8 cellular contexts compared by ENCODE assay signal in the genomic region with DNA sequence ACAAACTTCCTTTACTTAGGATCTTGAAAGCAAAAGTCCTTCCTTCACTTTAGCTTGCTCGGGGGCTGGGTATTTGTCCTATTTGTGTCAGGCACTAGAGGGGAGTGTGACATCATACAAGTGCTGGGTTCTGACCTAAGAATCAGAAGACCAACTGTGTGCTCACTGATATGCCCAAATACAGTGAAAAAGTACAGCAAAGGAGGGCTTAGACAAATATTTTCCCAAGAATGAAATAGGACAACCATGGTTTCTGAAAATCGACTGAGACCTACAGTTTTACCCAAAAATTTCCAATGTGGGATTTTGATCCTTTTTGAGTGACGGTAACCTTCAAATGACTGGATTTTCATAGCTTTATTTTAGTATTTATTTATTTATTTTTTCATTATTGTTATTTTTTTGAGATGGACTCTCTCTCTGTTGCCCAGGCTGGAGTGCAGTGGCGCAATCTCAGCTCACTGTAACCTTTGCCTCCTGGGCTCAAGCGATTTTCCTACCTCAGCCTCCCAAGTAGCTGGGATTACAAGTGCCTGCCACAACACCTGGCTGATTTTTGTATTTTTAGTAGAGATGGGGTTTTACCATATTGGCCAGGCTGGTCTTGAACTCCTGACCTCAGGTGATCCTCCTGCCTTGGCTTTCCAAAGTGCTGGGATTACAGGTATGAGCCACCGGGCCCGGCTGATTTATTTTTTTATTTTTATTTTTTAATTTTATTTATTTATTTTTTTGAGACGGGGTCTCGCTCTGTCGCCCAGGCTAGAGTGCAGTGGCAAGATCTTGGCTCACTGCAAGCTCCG. TPM values are rescaled to one million over a fixed set of nuclear protein-coding genes. Genes with fewer than 3 reads are reported as not detected.
A peak's percentile ranks its signal among the peaks of the same experiment; 100 is the strongest.
DNase-seq lines count a peak whose midpoint lies in the region; ATAC-seq and TF ChIP-seq lines count a peak whose summit lies in the region.
"Not testable (repeated sequence)": the region's sequence is repeated elsewhere in the genome, so short reads cannot be mapped to it uniquely, and the experiment has no call there.

No MANE protein-coding gene starts in this region.

- not testable (repeated sequence) for H3K36me3 Mint-ChIP-seq in activated T-cell treated with anti-CD3 and anti-CD28 coated beads, Interleukin-2, amount 50 U/mL, for 4 hours (ENCODE audit: insufficient read depth); nephron progenitor cell (ENCODE audit: low read depth)

- H2AFZ ChIP-seq in OCI-LY3 (ENCODE audit: low read depth, low read length): peak overlapping the region; percentile 80

- H4K20me1 ChIP-seq in BLaER1 treated with 17β-estradiol and CSF1 and Interleukin-3, amounts not matched to agents 10 nM and 100 nM; OCI-LY3 (ENCODE audit: insufficient read depth, low read length): not testable (repeated sequence)

- not testable (repeated sequence) for H3K9me3 ChIP-seq in BLaER1 treated with 17β-estradiol and CSF1 and Interleukin-3, amounts not matched to agents 10 nM and 100 nM (replicated peaks in 1 of 11); OCI-LY3 (ENCODE audit: insufficient read depth, low read length)

- not testable (repeated sequence) for H3K36me3 ChIP-seq in BLaER1 treated with 17β-estradiol and CSF1 and Interleukin-3, amounts not matched to agents 10 nM and 100 nM; OCI-LY3 (replicated peaks; ENCODE audit: low read depth, low read length)

- H3K4me1 ChIP-seq in BLaER1 treated with 17β-estradiol and CSF1 and Interleukin-3, amounts not matched to agents 10 nM and 100 nM: peaks cover 20 to 39% (median 30%) of the 10 kb centered on the region in 10 experiments
- H3K4me1 ChIP-seq in OCI-LY3 (ENCODE audit: low read length); foreskin keratinocyte: not testable (repeated sequence)

- not testable (repeated sequence) for H3K4me3 Mint-ChIP-seq in activated T-cell treated with anti-CD3 and anti-CD28 coated beads, Interleukin-2, amount 50 U/mL, for 4 hours; nephron progenitor cell

- peaks cover 33% of the 10 kb centered on the region for H3K4me1 Mint-ChIP-seq in activated T-cell treated with anti-CD3 and anti-CD28 coated beads, Interleukin-2, amount 50 U/mL, for 4 hours (ENCODE audit: low read depth)
- H3K4me1 Mint-ChIP-seq in nephron progenitor cell: not testable (repeated sequence)

- not testable (repeated sequence) for H3K27me3 ChIP-seq in BLaER1 treated with 17β-estradiol and CSF1 and Interleukin-3, amounts not matched to agents 10 nM and 100 nM; OCI-LY3 (ENCODE audit: low read depth, low read length); foreskin keratinocyte

- peak overlapping the region in 10 of 11 experiments; percentile 53 to 87 (median 82); a peak in 20 of 22 replicates for H3K27ac ChIP-seq in BLaER1 treated with 17β-estradiol and CSF1 and Interleukin-3, amounts not matched to agents 10 nM and 100 nM
- H3K27ac ChIP-seq in OCI-LY3 (ENCODE audit: low read length); foreskin keratinocyte: not testable (repeated sequence)

- H3K79me2 ChIP-seq in OCI-LY3 (ENCODE audit: low read length): not testable (repeated sequence)

- not testable (repeated sequence) for H3K27me3 Mint-ChIP-seq in activated T-cell treated with anti-CD3 and anti-CD28 coated beads, Interleukin-2, amount 50 U/mL, for 4 hours (ENCODE audit: low read depth); nephron progenitor cell (ENCODE audit: low read depth, poor library complexity)

- not testable (repeated sequence) for H3K9me3 Mint-ChIP-seq in activated T-cell treated with anti-CD3 and anti-CD28 coated beads, Interleukin-2, amount 50 U/mL, for 4 hours; nephron progenitor cell

- peak overlapping the region in 9 of 11 experiments; percentile 49 to 73 (median 64); a peak in 14 of 22 replicates for H3K9ac ChIP-seq in BLaER1 treated with 17β-estradiol and CSF1 and Interleukin-3, amounts not matched to agents 10 nM and 100 nM
- H3K9ac ChIP-seq in OCI-LY3 (ENCODE audit: low read length): not testable (repeated sequence)

- peak; percentile 76 for TF ChIP-seq CTCF in OCI-LY3 (IDR thresholded peaks at IDR 0.05; ENCODE audit: low read depth, low read length)
- TF ChIP-seq CTCF in foreskin keratinocyte (conservative IDR thresholded peaks at IDR 0.05): peak; percentile 52
- not testable (repeated sequence) for TF ChIP-seq CTCF in nephron progenitor cell (IDR thresholded peaks at IDR 0.05)

- H3K27ac Mint-ChIP-seq in nephron progenitor cell: peak overlapping the region; percentile 39

- H3K4me2 ChIP-seq in BLaER1 treated with 17β-estradiol and CSF1 and Interleukin-3, amounts not matched to agents 10 nM and 100 nM: peak overlapping the region; percentile 51 to 87 (median 74); a peak in 19 of 22 replicates
- peak overlapping the region; percentile 44 for H3K4me2 ChIP-seq in OCI-LY3 (ENCODE audit: low read length)

- peak; percentile 75 for ATAC-seq in GM18519 (IDR thresholded peaks at IDR 0.05; ENCODE audit: low FRiP score, unreplicated experiment)
- ATAC-seq in activated T-cell treated with anti-CD3 and anti-CD28 coated beads, Interleukin-2, amount 50 U/mL, for 4 hours; foreskin keratinocyte: not testable (repeated sequence)

- peak; percentile 67 for DNase-seq in HCEC 1CT
- peak; percentile 52 for DNase-seq in HT-29 (ENCODE audit: low spot score)
- peak; percentile 9 for DNase-seq in activated T-cell treated with anti-CD3 and anti-CD28 coated beads, Interleukin-2, amount 50 U/mL, for 4 hours
- DNase-seq in foreskin keratinocyte, nephron progenitor cell: not testable (repeated sequence)

- not testable (repeated sequence) for H3K4me3 ChIP-seq in BLaER1 treated with 17β-estradiol and CSF1 and Interleukin-3, amounts not matched to agents 10 nM and 100 nM; OCI-LY3 (ENCODE audit: low read length)

RNA-seq across cellular contexts. Expression of gene MIA2, which starts 1.8 kb away (rescaled TPM):
- 6.2 and 8.0 TPM in 2 replicates for total RNA-seq in HT-29 (2014; rRNA removed; shearing (Covaris generic))
- 10 to 100 TPM; 14.7 to 19.7 (median 14.8) TPM for total RNA-seq in activated T-cell treated with anti-CD3 and anti-CD28 coated beads, Interleukin-2, amount 50 U/mL, for 4 hours
- total RNA-seq in foreskin keratinocyte: 15.4 and 17.5 TPM in 2 replicates
- polyA plus RNA-seq in foreskin keratinocyte: 13.0 and 14.4 TPM in 2 replicates

RNA-seq across cellular contexts. Expression of gene PNN, which starts 56.9 kb away (rescaled TPM):
- 20.5 and 26.6 TPM in 2 replicates for total RNA-seq in HT-29 (2014; rRNA removed; shearing (Covaris generic))
- 100 to 1,000 TPM in 2 of 3 donors, 10 to 100 TPM in 1; 99.2 to 107 (median 106) TPM for total RNA-seq in activated T-cell treated with anti-CD3 and anti-CD28 coated beads, Interleukin-2, amount 50 U/mL, for 4 hours
- total RNA-seq in foreskin keratinocyte: 33.5 and 48.7 TPM in 2 replicates
- 21.3 and 28.5 TPM in 2 replicates for polyA plus RNA-seq in foreskin keratinocyte
